In genomic region chr10:76628801-76629200, GRCh38 we compare ENCODE assay signal across 21 cellular contexts.
"Had no signal": no experiment of that assay in that cellular context is flagged by ENCODE, and none has a peak within 500 bp of the region (broad histone marks: within the 10 kb centered on the region; RNA-seq: fewer than 3 reads in every experiment).

No MANE protein-coding gene starts in this region.

- DNase-seq: cortex of kidney; effector memory CD8-positive, alpha-beta T cell; mucosa of descending colon; naive B cell; stimulated activated CD4-positive, alpha-beta T cell treated with anti-CD3 and anti-CD28 coated beads, Interleukin-2, amount 100 ng/mL, for 24 hours; stimulated activated CD4-positive, alpha-beta T cell treated with anti-CD3 and anti-CD28 coated beads, Interleukin-4, amount 100 ng/mL, for 24 hours; stimulated activated naive CD8-positive, alpha-beta T cell treated with anti-CD3 and anti-CD28 coated beads, Interleukin-15, Interleukin-2, amounts not matched to agents 100 U/mL and 50 U/mL, for 24 hours; substantia nigra; testis; tibial artery had no signal

- H3K27ac ChIP-seq: neural progenitor cell, prostate gland, right atrium auricular region, testis, tibial artery had no signal

- FAIRE-seq: endometrium, frontal cortex, keratinocyte had no signal

- H2AFZ ChIP-seq: neural progenitor cell had no signal

- H3K36me3 ChIP-seq: neural progenitor cell, prostate gland, right atrium auricular region, tibial artery had no signal

- H3K4me3 ChIP-seq: lung, mucosa of descending colon, neural progenitor cell, prostate gland, right atrium auricular region, testis, tibial artery had no signal

- ATAC-seq: effector memory CD8-positive, alpha-beta T cell; left lobe of liver; mucosa of descending colon; natural killer cell treated with Interleukin-12 subunit alpha and Interleukin-12 subunit beta and Interleukin-15 and Interleukin-18, amount 100 ng/mL, for 72 hours; sciatic nerve; stimulated activated effector memory CD8-positive, alpha-beta T cell treated with anti-CD3 and anti-CD28 coated beads, Interleukin-12 subunit alpha, Interleukin-12 subunit beta, amount 100 ng/mL, for 72 hours; stimulated activated naive CD8-positive, alpha-beta T cell treated with anti-CD3 and anti-CD28 coated beads, Interleukin-15, Interleukin-2, amounts not matched to agents 100 U/mL and 50 U/mL, for 24 hours had no signal

- H3K9me3 ChIP-seq: mucosa of descending colon, prostate gland, right atrium auricular region, testis, tibial artery had no signal

- H3K9ac ChIP-seq: neural progenitor cell had no signal

- H3K4me1 ChIP-seq: prostate gland had no signal

- H3K27me3 ChIP-seq: neural progenitor cell, right atrium auricular region, testis, tibial artery had no signal

- H3K4me2 ChIP-seq: neural progenitor cell had no signal
